In the genomic region with DNA sequence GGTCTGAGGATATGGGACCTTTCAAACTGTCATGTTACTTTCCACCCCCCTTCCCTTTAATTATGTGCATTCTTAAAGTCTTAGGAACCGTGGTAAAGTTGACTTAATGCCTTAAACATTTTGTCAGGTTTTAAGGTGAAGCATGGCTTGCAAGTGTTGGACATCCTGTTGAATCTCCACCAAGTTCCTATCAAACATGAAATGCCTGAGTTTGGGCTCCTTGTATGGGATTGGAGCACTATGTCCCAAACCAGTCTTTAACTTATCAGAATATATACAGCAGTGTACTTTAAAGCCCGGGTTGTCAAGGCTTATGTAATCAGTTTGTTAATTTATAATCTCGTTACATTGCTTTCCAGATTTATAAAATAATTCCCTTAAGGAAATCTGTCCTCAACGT, we compare ENCODE assay signal across 1 cellular context.
TF ChIP-seq lines count a peak whose summit lies in the region.

No MANE protein-coding gene starts in this region.

TF ChIP-seq in GM23338, 12 proteins besides CTCF, POLR2A, EP300 and RAD21 (continued from another document):
- TF ChIP-seq, protein P1, sequence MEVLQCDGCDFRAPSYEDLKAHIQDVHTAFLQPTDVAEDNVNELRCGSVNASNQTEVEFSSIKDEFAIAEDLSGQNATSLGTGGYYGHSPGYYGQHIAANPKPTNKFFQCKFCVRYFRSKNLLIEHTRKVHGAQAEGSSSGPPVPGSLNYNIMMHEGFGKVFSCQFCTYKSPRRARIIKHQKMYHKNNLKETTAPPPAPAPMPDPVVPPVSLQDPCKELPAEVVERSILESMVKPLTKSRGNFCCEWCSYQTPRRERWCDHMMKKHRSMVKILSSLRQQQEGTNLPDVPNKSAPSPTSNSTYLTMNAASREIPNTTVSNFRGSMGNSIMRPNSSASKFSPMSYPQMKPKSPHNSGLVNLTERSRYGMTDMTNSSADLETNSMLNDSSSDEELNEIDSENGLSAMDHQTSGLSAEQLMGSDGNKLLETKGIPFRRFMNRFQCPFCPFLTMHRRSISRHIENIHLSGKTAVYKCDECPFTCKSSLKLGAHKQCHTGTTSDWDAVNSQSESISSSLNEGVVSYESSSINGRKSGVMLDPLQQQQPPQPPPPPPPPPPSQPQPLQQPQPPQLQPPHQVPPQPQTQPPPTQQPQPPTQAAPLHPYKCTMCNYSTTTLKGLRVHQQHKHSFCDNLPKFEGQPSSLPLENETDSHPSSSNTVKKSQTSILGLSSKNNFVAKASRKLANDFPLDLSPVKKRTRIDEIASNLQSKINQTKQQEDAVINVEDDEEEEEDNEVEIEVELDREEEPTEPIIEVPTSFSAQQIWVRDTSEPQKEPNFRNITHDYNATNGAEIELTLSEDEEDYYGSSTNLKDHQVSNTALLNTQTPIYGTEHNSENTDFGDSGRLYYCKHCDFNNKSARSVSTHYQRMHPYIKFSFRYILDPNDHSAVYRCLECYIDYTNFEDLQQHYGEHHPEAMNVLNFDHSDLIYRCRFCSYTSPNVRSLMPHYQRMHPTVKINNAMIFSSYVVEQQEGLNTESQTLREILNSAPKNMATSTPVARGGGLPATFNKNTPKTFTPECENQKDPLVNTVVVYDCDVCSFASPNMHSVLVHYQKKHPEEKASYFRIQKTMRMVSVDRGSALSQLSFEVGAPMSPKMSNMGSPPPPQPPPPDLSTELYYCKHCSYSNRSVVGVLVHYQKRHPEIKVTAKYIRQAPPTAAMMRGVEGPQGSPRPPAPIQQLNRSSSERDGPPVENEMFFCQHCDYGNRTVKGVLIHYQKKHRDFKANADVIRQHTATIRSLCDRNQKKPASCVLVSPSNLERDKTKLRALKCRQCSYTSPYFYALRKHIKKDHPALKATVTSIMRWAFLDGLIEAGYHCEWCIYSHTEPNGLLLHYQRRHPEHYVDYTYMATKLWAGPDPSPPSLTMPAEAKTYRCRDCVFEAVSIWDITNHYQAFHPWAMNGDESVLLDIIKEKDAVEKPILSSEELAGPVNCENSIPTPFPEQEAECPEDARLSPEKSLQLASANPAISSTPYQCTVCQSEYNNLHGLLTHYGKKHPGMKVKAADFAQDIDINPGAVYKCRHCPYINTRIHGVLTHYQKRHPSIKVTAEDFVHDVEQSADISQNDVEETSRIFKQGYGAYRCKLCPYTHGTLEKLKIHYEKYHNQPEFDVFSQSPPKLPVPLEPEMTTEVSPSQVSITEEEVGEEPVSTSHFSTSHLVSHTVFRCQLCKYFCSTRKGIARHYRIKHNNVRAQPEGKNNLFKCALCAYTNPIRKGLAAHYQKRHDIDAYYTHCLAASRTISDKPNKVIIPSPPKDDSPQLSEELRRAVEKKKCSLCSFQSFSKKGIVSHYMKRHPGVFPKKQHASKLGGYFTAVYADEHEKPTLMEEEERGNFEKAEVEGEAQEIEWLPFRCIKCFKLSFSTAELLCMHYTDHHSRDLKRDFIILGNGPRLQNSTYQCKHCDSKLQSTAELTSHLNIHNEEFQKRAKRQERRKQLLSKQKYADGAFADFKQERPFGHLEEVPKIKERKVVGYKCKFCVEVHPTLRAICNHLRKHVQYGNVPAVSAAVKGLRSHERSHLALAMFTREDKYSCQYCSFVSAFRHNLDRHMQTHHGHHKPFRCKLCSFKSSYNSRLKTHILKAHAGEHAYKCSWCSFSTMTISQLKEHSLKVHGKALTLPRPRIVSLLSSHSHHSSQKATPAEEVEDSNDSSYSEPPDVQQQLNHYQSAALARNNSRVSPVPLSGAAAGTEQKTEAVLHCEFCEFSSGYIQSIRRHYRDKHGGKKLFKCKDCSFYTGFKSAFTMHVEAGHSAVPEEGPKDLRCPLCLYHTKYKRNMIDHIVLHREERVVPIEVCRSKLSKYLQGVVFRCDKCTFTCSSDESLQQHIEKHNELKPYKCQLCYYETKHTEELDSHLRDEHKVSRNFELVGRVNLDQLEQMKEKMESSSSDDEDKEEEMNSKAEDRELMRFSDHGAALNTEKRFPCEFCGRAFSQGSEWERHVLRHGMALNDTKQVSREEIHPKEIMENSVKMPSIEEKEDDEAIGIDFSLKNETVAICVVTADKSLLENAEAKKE (CRISPR knock-in tag; IDR thresholded peaks at IDR 0.05): no peak
- TF ChIP-seq POLR2AphosphoS5 (IDR thresholded peaks at IDR 0.05; ENCODE audit: low read depth) (no peak), NANOG (IDR thresholded peaks at IDR 0.05; ENCODE audit: borderline replicate concordance) (no peak), STAT1 (IDR thresholded peaks at IDR 0.05; ENCODE audit: unreplicated experiment) (no peak), EZH2 (IDR thresholded peaks at IDR 0.05; ENCODE audit: low read depth, unreplicated experiment) (no peak), ZNF331 (CRISPR knock-in tag; IDR thresholded peaks at IDR 0.05; ENCODE audit: low read depth) (no peak), CREB1 (CRISPR knock-in tag; IDR thresholded peaks at IDR 0.05; ENCODE audit: low read depth) (no peak), JUNB (IDR thresholded peaks at IDR 0.05; ENCODE audit: unreplicated experiment) (no peak)
- TF ChIP-seq, protein P2, sequence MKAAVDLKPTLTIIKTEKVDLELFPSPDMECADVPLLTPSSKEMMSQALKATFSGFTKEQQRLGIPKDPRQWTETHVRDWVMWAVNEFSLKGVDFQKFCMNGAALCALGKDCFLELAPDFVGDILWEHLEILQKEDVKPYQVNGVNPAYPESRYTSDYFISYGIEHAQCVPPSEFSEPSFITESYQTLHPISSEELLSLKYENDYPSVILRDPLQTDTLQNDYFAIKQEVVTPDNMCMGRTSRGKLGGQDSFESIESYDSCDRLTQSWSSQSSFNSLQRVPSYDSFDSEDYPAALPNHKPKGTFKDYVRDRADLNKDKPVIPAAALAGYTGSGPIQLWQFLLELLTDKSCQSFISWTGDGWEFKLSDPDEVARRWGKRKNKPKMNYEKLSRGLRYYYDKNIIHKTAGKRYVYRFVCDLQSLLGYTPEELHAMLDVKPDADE (IDR thresholded peaks at IDR 0.05): no peak
- TF ChIP-seq, protein P3, sequence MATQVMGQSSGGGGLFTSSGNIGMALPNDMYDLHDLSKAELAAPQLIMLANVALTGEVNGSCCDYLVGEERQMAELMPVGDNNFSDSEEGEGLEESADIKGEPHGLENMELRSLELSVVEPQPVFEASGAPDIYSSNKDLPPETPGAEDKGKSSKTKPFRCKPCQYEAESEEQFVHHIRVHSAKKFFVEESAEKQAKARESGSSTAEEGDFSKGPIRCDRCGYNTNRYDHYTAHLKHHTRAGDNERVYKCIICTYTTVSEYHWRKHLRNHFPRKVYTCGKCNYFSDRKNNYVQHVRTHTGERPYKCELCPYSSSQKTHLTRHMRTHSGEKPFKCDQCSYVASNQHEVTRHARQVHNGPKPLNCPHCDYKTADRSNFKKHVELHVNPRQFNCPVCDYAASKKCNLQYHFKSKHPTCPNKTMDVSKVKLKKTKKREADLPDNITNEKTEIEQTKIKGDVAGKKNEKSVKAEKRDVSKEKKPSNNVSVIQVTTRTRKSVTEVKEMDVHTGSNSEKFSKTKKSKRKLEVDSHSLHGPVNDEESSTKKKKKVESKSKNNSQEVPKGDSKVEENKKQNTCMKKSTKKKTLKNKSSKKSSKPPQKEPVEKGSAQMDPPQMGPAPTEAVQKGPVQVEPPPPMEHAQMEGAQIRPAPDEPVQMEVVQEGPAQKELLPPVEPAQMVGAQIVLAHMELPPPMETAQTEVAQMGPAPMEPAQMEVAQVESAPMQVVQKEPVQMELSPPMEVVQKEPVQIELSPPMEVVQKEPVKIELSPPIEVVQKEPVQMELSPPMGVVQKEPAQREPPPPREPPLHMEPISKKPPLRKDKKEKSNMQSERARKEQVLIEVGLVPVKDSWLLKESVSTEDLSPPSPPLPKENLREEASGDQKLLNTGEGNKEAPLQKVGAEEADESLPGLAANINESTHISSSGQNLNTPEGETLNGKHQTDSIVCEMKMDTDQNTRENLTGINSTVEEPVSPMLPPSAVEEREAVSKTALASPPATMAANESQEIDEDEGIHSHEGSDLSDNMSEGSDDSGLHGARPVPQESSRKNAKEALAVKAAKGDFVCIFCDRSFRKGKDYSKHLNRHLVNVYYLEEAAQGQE (IDR thresholded peaks at IDR 0.05; ENCODE audit: unreplicated experiment): no peak
